21 cellular contexts compared by ENCODE assay signal in the genomic region with DNA sequence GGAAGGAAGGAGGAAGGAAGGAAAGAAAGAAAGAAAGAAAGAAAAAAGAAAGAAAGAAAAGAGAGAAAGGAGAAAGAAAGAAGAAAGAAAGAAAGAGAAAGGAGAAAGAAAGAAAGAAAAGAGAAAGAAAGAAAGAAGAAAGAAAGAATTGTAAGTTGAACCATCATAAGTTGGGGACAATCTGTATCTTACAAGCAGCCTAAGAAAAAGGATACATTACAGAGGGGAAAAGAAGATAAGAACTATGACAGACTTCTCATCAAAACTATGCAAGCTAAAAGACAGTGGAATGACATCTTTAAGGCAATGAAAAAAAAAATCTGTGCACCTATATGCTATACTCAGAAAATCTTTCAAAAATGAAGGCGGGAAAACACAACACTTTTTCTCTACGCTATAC.
"Had no signal": no experiment of that assay in that cellular context is flagged by ENCODE, and none has a peak within 500 bp of the region (broad histone marks: within the 10 kb centered on the region; RNA-seq: fewer than 3 reads in every experiment).

No MANE protein-coding gene starts in this region.

- H3K36me3 ChIP-seq: brain microvascular endothelial cell, lower lobe of right lung, pancreas, stomach had no signal

- FAIRE-seq: pancreas, TTC549 had no signal

- H3K27me3 ChIP-seq: brain microvascular endothelial cell, pancreas, stomach had no signal

- H3K9me3 ChIP-seq: pancreas had no signal

- H3K4me3 ChIP-seq: coronary artery, lower lobe of right lung, pancreas, smooth muscle cell, stomach had no signal

- H3K4me2 ChIP-seq: smooth muscle cell had no signal

- H3K4me1 ChIP-seq: lower lobe of right lung, pancreas, stomach had no signal

- H3K27ac ChIP-seq: brain microvascular endothelial cell, coronary artery, lower lobe of right lung, pancreas, stomach had no signal

- DNase-seq: activated CD4-positive, alpha-beta T cell treated with anti-CD3 and anti-CD28 coated beads, Interleukin-2, amount 10 ng/mL, durations not matched to agents 7 days and 5 days; activated CD8-positive, alpha-beta memory T cell treated with anti-CD3 and anti-CD28 coated beads, Interleukin-2, amount 50 U/mL, for 4 hours; activated CD8-positive, alpha-beta T cell treated with anti-CD3 and anti-CD28 coated beads, Interleukin-2, amount 10 ng/mL, durations not matched to agents 7 days and 5 days; activated effector memory CD4-positive, alpha-beta T cell treated with Interleukin-2 at 50 U/mL for 16 hours; activated naive CD4-positive, alpha-beta T cell treated with anti-CD3 and anti-CD28 coated beads, Interleukin-2, amount 50 U/mL, for 16 hours; activated T-cell treated with anti-CD3 and anti-CD28 coated beads, Interleukin-2, amount 50 U/mL, for 4 hours; aorta; brain microvascular endothelial cell; foreskin melanocyte; glutamatergic neuron; hippocampal formation; islet precursor cell; lower lobe of right lung; natural killer cell; pancreas; stimulated activated CD4-positive, alpha-beta T cell treated with anti-CD3 and anti-CD28 coated beads, Interleukin-4, amount 100 ng/mL, for 1 hour; stomach had no signal

- ATAC-seq: activated CD8-positive, alpha-beta T cell treated with anti-CD3 and anti-CD28 coated beads, Interleukin-2, amount 10 ng/mL, durations not matched to agents 7 days and 5 days; activated T-cell treated with anti-CD3 and anti-CD28 coated beads, Interleukin-2, amount 50 U/mL, for 4 hours; lower lobe of right lung; pancreas; sciatic nerve had no signal
